ENCODE assay signal across 8 cellular contexts in the genomic region with DNA sequence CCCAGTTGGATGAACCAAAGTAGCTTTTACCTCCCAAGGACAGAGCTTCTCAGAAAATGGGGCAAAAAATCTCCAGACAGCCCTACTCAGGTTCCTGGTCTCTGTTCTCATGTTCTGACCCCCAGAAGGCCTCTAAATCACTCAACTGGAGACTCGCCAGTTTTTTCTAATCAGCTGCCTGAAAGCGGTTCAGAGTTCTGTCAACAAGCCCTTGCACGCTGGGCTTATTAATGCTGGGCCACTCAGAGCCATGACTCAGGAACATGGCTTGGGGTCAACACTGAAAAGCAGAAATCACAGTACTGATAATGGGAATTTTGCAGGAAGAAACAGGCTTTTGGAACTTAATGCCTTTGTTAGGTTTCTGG. TPM values are rescaled to one million over a fixed set of nuclear protein-coding genes. Genes with fewer than 3 reads are reported as not detected.
A peak's percentile ranks its signal among the peaks of the same experiment; 100 is the strongest.
DNase-seq lines count a peak whose midpoint lies in the region; ATAC-seq, FAIRE-seq and TF ChIP-seq lines count a peak whose summit lies in the region.

No MANE protein-coding gene starts in this region.

- DNase-seq in A549 (ENCODE audit: low read depth in 1 of 2, low spot score in 1 of 2) = no peak
- peak; percentile 68 to 75 for DNase-seq in thyroid gland
- no peak for DNase-seq in T-helper 17 cell
- DNase-seq in GM13977 (ENCODE audit: low spot score) = no peak

- H3K27me3 ChIP-seq in thyroid gland = no peaks in the 10 kb centered on the region

- peaks cover 4% of the 10 kb centered on the region for H3K4me1 Mint-ChIP-seq in T-helper 17 cell

- H3K36me3 ChIP-seq in thyroid gland = no peaks in the 10 kb centered on the region

- in situ Hi-C loops in GM13977 (cut with MboI; ENCODE audit: low pct_unique_long_range_greater_than_20kb, low sequenced_read_pairs, unreplicated experiment) = no loop called here

- H3K36me3 Mint-ChIP-seq in T-helper 17 cell (ENCODE audit: low read depth) = peaks cover 2% of the 10 kb centered on the region

- WGBS in A549 (ENCODE audit: missing lambda C conversion rate) = 61% methylated on average over 3 of the region's 3 CpGs
- 17 to 30% methylated on average over 3 of the region's 3 CpGs for WGBS in thyroid gland, 2 donors

- no peak overlapping the region for H3K4me3 Mint-ChIP-seq in T-helper 17 cell

- TF ChIP-seq RAD21 in A549 (conservative IDR thresholded peaks at IDR 0.05 in 1 of 2, IDR thresholded peaks at IDR 0.05 in 1 of 2) = no peak

- H3K27ac ChIP-seq in A549 (0 out of 6 replicates have a peak overlapping the region, but pooled peaks of 1 of the 2 experiments have one; percentile 11), VCaP (peak overlapping the region; percentile 47; the same call in 1 of the 2 replicates), thyroid gland (peak overlapping the region; percentile 39 to 80 (median 41))

- H3K9me3 ChIP-seq in A549 (no peaks in the 10 kb centered on the region), thyroid gland (no peaks in the 10 kb centered on the region), T-helper 17 cell (ENCODE audit: control insufficient read depth, low read length, poor library complexity, severe bottlenecking) (no peaks in the 10 kb centered on the region)

- H3K4me3 ChIP-seq in A549 (no peak overlapping the region), thyroid gland (replicated peaks in 1 of 3) (no peak overlapping the region)

- no peaks in the 10 kb centered on the region for H3K4me1 ChIP-seq in A549
- peaks cover 6 to 15% of the 10 kb centered on the region in 2 donors for H3K4me1 ChIP-seq in thyroid gland

- ATAC-seq in A549 = peak; percentile 17 to 18; a peak in 3 of 6 replicates
- peak; percentile 16 for ATAC-seq in HG03460 (IDR thresholded peaks at IDR 0.05; ENCODE audit: unreplicated experiment)
- ATAC-seq in T-helper 17 cell = no peak
- no peak for ATAC-seq in HG03354 (IDR thresholded peaks at IDR 0.05; ENCODE audit: poor library complexity, severe bottlenecking, unreplicated experiment)

- no peak for FAIRE-seq in A549 (lab: Jason Lieb, UNC)
- peak; percentile 96 for FAIRE-seq in islet of Langerhans (lab: Jason Lieb, UNC)

- peaks cover 8% of the 10 kb centered on the region for H3K27me3 Mint-ChIP-seq in T-helper 17 cell

- POLR2A ChIA-PET in A549 (lab: Yijun Ruan, JAX) = interaction anchor here (0.6 kb wide), 1 partner anchor 621 kb away, joined by 4 read pairs; no protein-coding TSS in a partner anchor

- TF ChIP-seq POLR2A in A549 (IDR thresholded peaks at IDR 0.05; ENCODE audit: low read length) (no peak), thyroid gland (IDR thresholded peaks at IDR 0.05) (no peak)

- TF ChIP-seq EP300 in A549 (IDR thresholded peaks at IDR 0.05) = no peak

- CTCF ChIA-PET in A549 (lab: Yijun Ruan, JAX) = interaction anchor here (0.6 to 7.9 kb wide), 56 partner anchors 9 to 514 kb away, joined by 3 to 146 read pairs (median 5); no protein-coding TSS in a partner anchor

- TF ChIP-seq CTCF in A549 (IDR thresholded peaks at IDR 0.05) (no peak), VCaP (conservative IDR thresholded peaks at IDR 0.05) (no peak), thyroid gland (IDR thresholded peaks at IDR 0.05) (no peak), GM13977 (IDR thresholded peaks at IDR 0.05; ENCODE audit: extremely low read depth, insufficient read depth, missing control alignments) (no peak)

- intact Hi-C loops in thyroid gland (cut with DNase I) = loop anchor here (10.0 kb wide), 1 partner anchor 243 kb away; no protein-coding TSS in a partner anchor

- H3K27ac Mint-ChIP-seq in T-helper 17 cell = no peak overlapping the region

- no peak overlapping the region for H3K4me2 ChIP-seq in A549

TF ChIP-seq in A549, 52 proteins besides CTCF, POLR2A, EP300 and RAD21:
- TF ChIP-seq HDAC2 (IDR thresholded peaks at IDR 0.05) = no peak
- no peak for TF ChIP-seq EHF (CRISPR knock-in tag; IDR thresholded peaks at IDR 0.05)
- TF ChIP-seq RCOR1 (IDR thresholded peaks at IDR 0.05; ENCODE audit: low read depth, low read length) = no peak
- TF ChIP-seq KDM5A (IDR thresholded peaks at IDR 0.05) = no peak
- no peak for TF ChIP-seq RFX5 (IDR thresholded peaks at IDR 0.05)
TF ChIP-seq in A549: peak in this region for 0.

RNA-seq across cellular contexts. Expression of a gene that starts 15.3 kb away (rescaled TPM):
- 6.0 and 7.9 TPM in 2 replicates for polyA plus RNA-seq in A549 (2011; rRNA removed)
- polyA plus RNA-seq in A549 (2012; cell fraction: cytosol; rRNA removed) = 11.1 and 17.9 TPM in 2 replicates
- 11.7 and 13.2 TPM in 2 replicates for polyA plus RNA-seq in A549 (2012; cell fraction: nucleus; rRNA removed)
- 6.1 to 6.9 TPM (median 6.3 TPM) in 3 replicates for polyA plus RNA-seq in A549 (2017; fragmentation: RNase III; extraction: RNeasy Plus Mini Kit Qiagen cat#74134 plus additional on column Dnase treatment)
- polyA minus RNA-seq in A549 (2011; rRNA and poly(A)+ RNA removed) = 6.9 and 9.6 TPM in 2 replicates
- total RNA-seq in thyroid gland = 10 to 100 TPM; 22.4 to 85.4 (median 69.1) TPM
- total RNA-seq in T-helper 17 cell = under 1 TPM in 1 of 2 donors, not detected in 1; 0.72 TPM

Comparison
In these comparisons a context has a peak if more than half of its experiments do, and no peak if none do; other contexts are left out.
1. ATAC-seq: peak in A549 (2 of 2) and HG03460 (single experiment); none in T-helper 17 cell (single experiment) and HG03354 (single experiment).
2. DNase-seq: peak in thyroid gland (2 of 2); none in A549 (0 of 2), T-helper 17 cell (0 of 3) and GM13977 (single experiment).
3. RNA of a gene that starts 15.3 kb away (total RNA-seq): 22.4 to 85.4 TPM in thyroid gland; 0.72 TPM in T-helper 17 cell; every median in the first group is over 10 times any median in the second.